Comparison of ENCODE assay signal across 8 cellular contexts in genomic region chr6:138107752-138108592, GRCh38. TPM values are rescaled to one million over a fixed set of nuclear protein-coding genes. Genes with fewer than 3 reads are reported as not detected.
A peak's percentile ranks its signal among the peaks of the same experiment; 100 is the strongest.
DNase-seq lines count a peak whose midpoint lies in the region; ATAC-seq and TF ChIP-seq lines count a peak whose summit lies in the region.

No MANE protein-coding gene starts in this region.

- peaks cover 13% of the 10 kb centered on the region for H3K27me3 ChIP-seq in skeletal muscle satellite cell (ENCODE audit: control insufficient read depth, insufficient read depth, low read length)

- peaks cover 20% of the 10 kb centered on the region for H3K4me1 Mint-ChIP-seq in CD14-positive monocyte
- peaks cover 12% of the 10 kb centered on the region for H3K4me1 Mint-ChIP-seq in activated naive CD8-positive, alpha-beta T cell treated with anti-CD3 and anti-CD28 coated beads for 36 hours

- peaks cover 2 to 4% of the 10 kb centered on the region in 2 donors for H3K36me3 Mint-ChIP-seq in CD14-positive monocyte
- H3K36me3 Mint-ChIP-seq in activated naive CD8-positive, alpha-beta T cell treated with anti-CD3 and anti-CD28 coated beads for 36 hours: no peaks in the 10 kb centered on the region

- peaks cover 0 to 16% (median 3%) of the 10 kb centered on the region in 7 donors for H3K9me3 Mint-ChIP-seq in CD14-positive monocyte
- no peaks in the 10 kb centered on the region for H3K9me3 Mint-ChIP-seq in activated naive CD8-positive, alpha-beta T cell treated with anti-CD3 and anti-CD28 coated beads for 36 hours

- intact Hi-C loops in CD14-positive monocyte (cut with micrococcal nuclease): loop anchor here (10.0 kb wide), 3 partner anchors 93 to 443 kb away; no protein-coding TSS in a partner anchor

- DNase-seq in CD14-positive monocyte (ENCODE audit: low spot score): no peak
- peak; percentile 49 to 50 for DNase-seq in NCI-H1930 (lab: John Stamatoyannopoulos, UW)
- peak; percentile 9 for DNase-seq in activated naive CD8-positive, alpha-beta T cell treated with anti-CD3 and anti-CD28 coated beads for 36 hours
- DNase-seq in AG08396 (ENCODE audit: low spot score): no peak
- no peak for DNase-seq in effector CD8-positive, alpha-beta T cell (lab: John Stamatoyannopoulos, UW)

- H3K4me1 ChIP-seq in skeletal muscle satellite cell (ENCODE audit: control insufficient read depth, insufficient read depth, low read length): peaks cover 4% of the 10 kb centered on the region

- H3K9me3 ChIP-seq in skeletal muscle satellite cell (replicated peaks; ENCODE audit: low read length): no peaks in the 10 kb centered on the region

- H3K27ac Mint-ChIP-seq in CD14-positive monocyte: peak overlapping the region in 3 of 7 donors; percentile 19 to 64 (median 27)
- H3K27ac Mint-ChIP-seq in activated naive CD8-positive, alpha-beta T cell treated with anti-CD3 and anti-CD28 coated beads for 36 hours: no peak overlapping the region

- H3K36me3 ChIP-seq in skeletal muscle satellite cell (ENCODE audit: insufficient read depth, low read length): no peaks in the 10 kb centered on the region

- peak overlapping the region; percentile 78 for H3K4me3 ChIP-seq in iPS-11a (ENCODE audit: low read depth, low read length)
- H3K4me3 ChIP-seq in skeletal muscle satellite cell (ENCODE audit: low read length): peak overlapping the region; percentile 82

- H3K4me3 Mint-ChIP-seq in CD14-positive monocyte: peak overlapping the region; percentile 69 to 92
- peak overlapping the region; percentile 80 for H3K4me3 Mint-ChIP-seq in activated naive CD8-positive, alpha-beta T cell treated with anti-CD3 and anti-CD28 coated beads for 36 hours

- no peak for TF ChIP-seq CTCF in CD14-positive monocyte (IDR thresholded peaks at IDR 0.05)

- peak overlapping the region; percentile 84 for H3K9ac ChIP-seq in skeletal muscle satellite cell (ENCODE audit: low read depth, low read length)

- ATAC-seq in GM19463 (IDR thresholded peaks at IDR 0.05; ENCODE audit: unreplicated experiment): peak; percentile 7

- H3K27me3 Mint-ChIP-seq in CD14-positive monocyte (ENCODE audit: low read depth in 3 of 3): peaks cover 54 to 69% (median 60%) of the 10 kb centered on the region in 3 donors
- H3K27me3 Mint-ChIP-seq in activated naive CD8-positive, alpha-beta T cell treated with anti-CD3 and anti-CD28 coated beads for 36 hours: peaks cover 45% of the 10 kb centered on the region

- peak overlapping the region; percentile 78 for H3K4me2 ChIP-seq in skeletal muscle satellite cell (ENCODE audit: low read length)

RNA-seq across cellular contexts. Expression of gene PERP, which starts 0.8 kb away (rescaled TPM):
- polyA plus RNA-seq in CD14-positive monocyte: not detected
- 1 to 10 TPM; 2.0 to 2.1 TPM for total RNA-seq in activated naive CD8-positive, alpha-beta T cell treated with anti-CD3 and anti-CD28 coated beads for 36 hours
- 20.8 TPM in 2 replicates for total RNA-seq in skeletal muscle satellite cell (2012; rRNA removed)

RNA-seq across cellular contexts. Expression of gene ARFGEF3, which starts 53.8 kb away (rescaled TPM):
- polyA plus RNA-seq in CD14-positive monocyte: not detected
- 1 to 10 TPM; 1.6 to 1.7 TPM for total RNA-seq in activated naive CD8-positive, alpha-beta T cell treated with anti-CD3 and anti-CD28 coated beads for 36 hours
- total RNA-seq in skeletal muscle satellite cell (2012; rRNA removed): 0.25 and 0.87 TPM in 2 replicates

Comparison
In these comparisons a context has a peak if more than half of its experiments do, and no peak if none do; other contexts are left out.
1. DNase-seq: peak in NCI-H1930 (2 of 2) and activated naive CD8-positive, alpha-beta T cell treated with anti-CD3 and anti-CD28 coated beads for 36 hours (single experiment); none in CD14-positive monocyte (single experiment), AG08396 (single experiment) and effector CD8-positive, alpha-beta T cell (single experiment).